In genomic region chr1:213003281-213003680, GRCh38 we compare ENCODE assay signal across 16 cellular contexts. TPM values are rescaled to one million over a fixed set of nuclear protein-coding genes. Genes with fewer than 3 reads are reported as not detected.
DNase-seq lines count a peak whose midpoint lies in the region; ATAC-seq lines count a peak whose summit lies in the region.
"Had no signal": no experiment of that assay in that cellular context is flagged by ENCODE, and none has a peak within 500 bp of the region (broad histone marks: within the 10 kb centered on the region; RNA-seq: fewer than 3 reads in every experiment).

No MANE protein-coding gene starts in this region.

- peak; percentile 83 for ATAC-seq in GM21529 (IDR thresholded peaks at IDR 0.05; ENCODE audit: unreplicated experiment)
- ATAC-seq in HG03442 (IDR thresholded peaks at IDR 0.05; ENCODE audit: unreplicated experiment) = peak; percentile 76
- ATAC-seq in left ventricle myocardium superior = no peak

- peak; percentile 35 for DNase-seq in stimulated activated CD4-positive, alpha-beta T cell treated with anti-CD3 and anti-CD28 coated beads, Interleukin-1b, Interleukin-23, amount 100 ng/mL, for 48 hours
- no peak for DNase-seq in stimulated activated CD4-positive, alpha-beta T cell treated with anti-CD3 and anti-CD28 coated beads, Interleukin-4, amount 100 ng/mL, for 4 hours
- no peak for DNase-seq in left ventricle myocardium superior
- no peak for DNase-seq in COLO829 (ENCODE audit: low spot score)
- no peak for DNase-seq in GF-D8 (lab: John Stamatoyannopoulos, UW)
- no peak for DNase-seq in dedifferentiated amniotic fluid mesenchymal stem cell (ENCODE audit: extremely low spot score)
- DNase-seq: activated CD8-positive, alpha-beta memory T cell treated with anti-CD3 and anti-CD28 coated beads, Interleukin-2, amount 50 U/mL, for 48 hours; aorta; colonic mucosa; Kasumi-1; mesenchymal stem cell; NCI-H1436 treated with DMSO at 0.1 percent for 48 hours; NCI-H446; nucleus accumbens had no signal

- intact Hi-C loops in left ventricle myocardium superior (cut with micrococcal nuclease) = no loop called here

RNA-seq across cellular contexts. Expression of gene ANGEL2, which starts 12.4 kb away (rescaled TPM):
- total RNA-seq in left ventricle myocardium superior = 16.4 TPM

RNA-seq across cellular contexts. Expression of gene RPS6KC1, which starts 47.8 kb away (rescaled TPM):
- 9.5 TPM for total RNA-seq in left ventricle myocardium superior

RNA-seq across cellular contexts. Expression of gene VASH2, which starts 52.9 kb away (rescaled TPM):
- 1.0 TPM for total RNA-seq in left ventricle myocardium superior
